ENCODE assay signal across 8 cellular contexts in genomic region chr9:130997925-130998595, GRCh38. TPM values are rescaled to one million over a fixed set of nuclear protein-coding genes. Genes with fewer than 3 reads are reported as not detected.
DNase-seq lines count a peak whose midpoint lies in the region; ATAC-seq and TF ChIP-seq lines count a peak whose summit lies in the region.

No MANE protein-coding gene starts in this region.

- TF ChIP-seq CTCF in GM12875 (IDR thresholded peaks at IDR 0.05; ENCODE audit: borderline replicate concordance, insufficient read depth, low read depth, low read length) (peak; percentile 77), fibroblast of the aortic adventitia (IDR thresholded peaks at IDR 0.05; ENCODE audit: insufficient read depth, low read length) (peak; percentile 76), omental fat pad (IDR thresholded peaks at IDR 0.05) (no peak)

- DNase-seq in AG08395 (ENCODE audit: low spot score) (peak; percentile 94), NCI-H345 treated with DMSO at 0.1 percent for 48 hours (lab: John Stamatoyannopoulos, UW; ENCODE audit: unreplicated experiment) (peak; percentile 31), fibroblast of the aortic adventitia (ENCODE audit: low read depth) (peak; percentile 60), omental fat pad (ENCODE audit: low spot score) (peak; percentile 50)
- DNase-seq in activated CD8-positive, alpha-beta memory T cell treated with anti-CD3 and anti-CD28 coated beads, Interleukin-2, amount 50 U/mL, for 24 hours (ENCODE audit: extremely low read depth): peak; percentile 1

- H3K4me3 ChIP-seq in GM12875 (ENCODE audit: low read depth, low read length) (no peak overlapping the region), fibroblast of the aortic adventitia (ENCODE audit: low read depth, low read length) (no peak overlapping the region)

- ATAC-seq in omental fat pad (ENCODE audit: low FRiP score) (no peak), HG03039 (IDR thresholded peaks at IDR 0.05; ENCODE audit: unreplicated experiment) (no peak), GM19035 (IDR thresholded peaks at IDR 0.05; ENCODE audit: unreplicated experiment) (no peak)

RNA-seq across cellular contexts. Expression of gene LAMC3, which starts 10.9 kb away (rescaled TPM):
- 0.08 TPM in 1 of 2 replicates, not detected in the other for total RNA-seq in fibroblast of the aortic adventitia (ENCODE audit: low replicate concordance)
- total RNA-seq in omental fat pad: 1 to 10 TPM in 1 of 4 donors, under 1 TPM in 3; 0.09 to 1.9 (median 0.65) TPM

RNA-seq across cellular contexts. Expression of gene FIBCD1, which starts 59.0 kb away (rescaled TPM):
- total RNA-seq in fibroblast of the aortic adventitia (ENCODE audit: low replicate concordance) (0.27 TPM in 1 of 2 replicates, not detected in the other), omental fat pad (1 to 10 TPM in 1 of 4 donors, not detected in 3; 1.6 TPM)

Comparison
In these comparisons a context has a peak if more than half of its experiments do, and no peak if none do; other contexts are left out.
1. DNase-seq: peak in every context shown above with its lines; median percentile 94 in AG08395; 60 in fibroblast of the aortic adventitia; 50 in omental fat pad; 31 in NCI-H345 treated with DMSO at 0.1 percent for 48 hours; 1 in activated CD8-positive, alpha-beta memory T cell treated with anti-CD3 and anti-CD28 coated beads, Interleukin-2, amount 50 U/mL, for 24 hours.
2. CTCF ChIP-seq: peak in GM12875 (single experiment) and fibroblast of the aortic adventitia (single experiment); none in omental fat pad (0 of 3).